In the genomic region with DNA sequence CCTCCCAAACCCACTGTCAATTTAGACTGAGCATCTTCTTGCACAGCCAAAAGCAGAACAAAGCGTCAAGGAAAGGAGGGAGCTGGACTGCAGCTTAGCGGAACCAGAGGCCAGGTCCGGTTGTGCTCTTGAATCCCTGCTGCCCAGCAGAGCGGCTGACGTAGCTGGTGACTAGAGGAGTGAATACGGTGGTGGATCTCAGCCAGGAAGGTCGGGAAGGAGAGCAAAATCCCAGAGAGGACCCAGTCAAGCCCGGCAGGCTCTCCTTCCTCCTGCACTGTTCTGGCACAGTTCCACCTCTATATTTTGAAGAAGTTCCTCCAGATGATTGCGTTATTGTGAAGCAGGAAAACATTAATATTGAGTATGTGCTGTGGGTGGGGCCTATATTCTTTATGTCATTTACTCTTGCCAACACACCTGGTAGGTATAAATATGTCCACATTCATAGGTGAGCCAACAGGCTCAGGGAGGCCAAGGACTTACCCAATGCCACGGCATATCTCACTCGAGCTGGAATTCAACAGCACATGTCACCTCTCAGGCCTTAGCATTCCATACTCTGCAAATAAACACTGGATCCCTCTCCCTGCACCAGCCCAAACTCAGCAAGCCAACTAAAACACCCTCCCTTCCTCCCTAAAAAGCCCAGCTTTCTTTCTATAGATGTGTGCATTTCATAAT, we compare ENCODE assay signal across 13 cellular contexts. TPM values are rescaled to one million over a fixed set of nuclear protein-coding genes. Genes with fewer than 3 reads are reported as not detected.
DNase-seq lines count a peak whose midpoint lies in the region; ATAC-seq, FAIRE-seq and TF ChIP-seq lines count a peak whose summit lies in the region.
"Had no signal": no experiment of that assay in that cellular context is flagged by ENCODE, and none has a peak within 500 bp of the region (broad histone marks: within the 10 kb centered on the region; RNA-seq: fewer than 3 reads in every experiment).

No MANE protein-coding gene starts in this region.

- no peak overlapping the region for H2BK20ac ChIP-seq in H1 (ENCODE audit: low read length)

- TF ChIP-seq POLR2A in H1 (IDR thresholded peaks at IDR 0.05; ENCODE audit: control extremely low read depth in 1 of 2, low read depth in 2 of 2, low read length in 2 of 2): no peak

- no peak overlapping the region for H3K27ac ChIP-seq in H1 (ENCODE audit: low read depth, low read length)

- no peak overlapping the region for H3K14ac ChIP-seq in H1 (ENCODE audit: insufficient read length)

- no peak overlapping the region for H3K23ac ChIP-seq in H1 (ENCODE audit: insufficient read length)

- no peak for TF ChIP-seq CTCF in H1 (IDR thresholded peaks at IDR 0.05; ENCODE audit: control extremely low read depth in 1 of 3, insufficient read depth in 1 of 3, low read depth in 1 of 3, low read length in 3 of 3)

- H3K4me3 ChIP-seq in H1 (ENCODE audit: extremely low read depth in 1 of 4, insufficient read depth in 2 of 4, low read depth in 3 of 4, low read length in 4 of 4): no peak overlapping the region
- H3K4me3 ChIP-seq: MG63 had no signal

- no peak overlapping the region for H3K56ac ChIP-seq in H1 (replicated peaks; ENCODE audit: insufficient read length, low read depth, low read length)

- TF ChIP-seq RAD21 in H1 (IDR thresholded peaks at IDR 0.05 in 1 of 2, conservative IDR thresholded peaks at IDR 0.05 in 1 of 2; ENCODE audit: low read depth in 2 of 2, low read length in 2 of 2): no peak

- no peak overlapping the region for H3K18ac ChIP-seq in H1 (ENCODE audit: extremely low read depth, low read length)

- no peak overlapping the region for H2AK5ac ChIP-seq in H1 (ENCODE audit: low read depth, low read length)

- POLR2A ChIA-PET in H1 (lab: Charles Lee; ENCODE audit: partially characterized antibody): no interaction called here
- POLR2A ChIA-PET in naive thymus-derived CD8-positive, alpha-beta T cell (lab: Charles Lee): no interaction called here

- no peak overlapping the region for H3K4ac ChIP-seq in H1 (replicated peaks; ENCODE audit: insufficient read length, low read depth, low read length)

- H3K4me2 ChIP-seq in H1 (ENCODE audit: insufficient read depth in 1 of 2, low read depth in 2 of 2, low read length in 2 of 2): no peak overlapping the region

- no peak overlapping the region for H2BK12ac ChIP-seq in H1 (ENCODE audit: low read depth, low read length)

- no peak overlapping the region for H4K5ac ChIP-seq in H1 (ENCODE audit: insufficient read length, low read depth, low read length)

- no peaks in the 10 kb centered on the region for H3K36me3 Mint-ChIP-seq in naive thymus-derived CD8-positive, alpha-beta T cell

- no peaks in the 10 kb centered on the region for H3K79me1 ChIP-seq in H1 (ENCODE audit: low read depth, low read length)

- H3K27ac Mint-ChIP-seq in naive thymus-derived CD8-positive, alpha-beta T cell: no peak overlapping the region

- no peak overlapping the region for H3K4me3 Mint-ChIP-seq in naive thymus-derived CD8-positive, alpha-beta T cell

- no peak overlapping the region for H2BK15ac ChIP-seq in H1 (ENCODE audit: low read length)

- no peak for TF ChIP-seq EP300 in H1 (IDR thresholded peaks at IDR 0.05; ENCODE audit: borderline replicate concordance in 1 of 2, low read depth in 2 of 2, low read length in 2 of 2)

- H4K20me1 ChIP-seq in H1 (replicated peaks in 1 of 2; ENCODE audit: control insufficient read depth in 1 of 2, insufficient read depth in 2 of 2, low read length in 2 of 2): no peaks in the 10 kb centered on the region

- H3K4me1 Mint-ChIP-seq in naive thymus-derived CD8-positive, alpha-beta T cell: peaks cover 0 to 14% (median 2%) of the 10 kb centered on the region in 4 donors

- FAIRE-seq in H1 (lab: Jason Lieb, UNC): no peak

- no peak overlapping the region for H2BK5ac ChIP-seq in H1 (ENCODE audit: low read depth, low read length)

- H3K36me3 ChIP-seq in H1 (ENCODE audit: control insufficient read depth in 2 of 4, insufficient read depth in 4 of 4, low read length in 3 of 4): no peaks in the 10 kb centered on the region
- H3K36me3 ChIP-seq: MG63 had no signal

- no peak for ATAC-seq in GM21529 (IDR thresholded peaks at IDR 0.05; ENCODE audit: unreplicated experiment)
- no peak for ATAC-seq in HG02840 (IDR thresholded peaks at IDR 0.05; ENCODE audit: low FRiP score, unreplicated experiment)
- no peak for ATAC-seq in naive thymus-derived CD8-positive, alpha-beta T cell

- H3K4me1 ChIP-seq in H1 (replicated peaks in 1 of 4; ENCODE audit: control insufficient read depth in 3 of 4, insufficient read depth in 4 of 4, low read length in 3 of 4): peaks cover 0 to 7% (median 0%) of the 10 kb centered on the region in 4 experiments; a peak in 2 of 7 replicates

- no peak overlapping the region for H2BK120ac ChIP-seq in H1 (replicated peaks; ENCODE audit: low read depth, low read length)

- H3K27me3 Mint-ChIP-seq in naive thymus-derived CD8-positive, alpha-beta T cell: peaks cover 3 to 12% (median 8%) of the 10 kb centered on the region in 5 donors

- no peaks in the 10 kb centered on the region for H3K23me2 ChIP-seq in H1 (ENCODE audit: low read depth, low read length)

- 78% methylated on average over 11 of the region's 11 CpGs; no CpG with 5 or more reads in 1 of the 2 experiments for WGBS in H1 (ENCODE audit: extremely low coverage in 1 of 2, insufficient coverage in 1 of 2, insufficient read length in 1 of 2, insufficient replicate concordance in 2 of 2, low coverage in 1 of 2, low lambda C conversion rate in 2 of 2, missing lambda C conversion rate in 1 of 2), 2 experiments

- H3K9me3 Mint-ChIP-seq in naive thymus-derived CD8-positive, alpha-beta T cell: no peaks in the 10 kb centered on the region

- CTCF ChIA-PET in H1 (lab: Charles Lee; ENCODE audit: partially characterized antibody): no interaction called here

- no peaks in the 10 kb centered on the region; a peak in 1 of 7 replicates for H3K27me3 ChIP-seq in H1 (replicated peaks in 1 of 4; ENCODE audit: control insufficient read depth in 3 of 4, extremely low read depth in 1 of 4, insufficient read depth in 3 of 4, low read length in 3 of 4)
- H3K27me3 ChIP-seq: MG63 had no signal

- no peaks in the 10 kb centered on the region for H3K79me2 ChIP-seq in H1 (ENCODE audit: control insufficient read depth in 1 of 2, insufficient read depth in 2 of 2, low read length in 2 of 2)

- H4K8ac ChIP-seq in H1 (ENCODE audit: extremely low read depth, insufficient read depth, low read length): no peak overlapping the region

- H3K9me3 ChIP-seq in H1 (ENCODE audit: insufficient read depth in 2 of 2, low read depth in 1 of 2, low read length in 1 of 2): no peaks in the 10 kb centered on the region
- H3K9me3 ChIP-seq: MG63 had no signal

- no peak overlapping the region for H4K91ac ChIP-seq in H1 (replicated peaks; ENCODE audit: insufficient read length, low read length)

- DNase-seq in C1 segment of cervical spinal cord (lab: John Stamatoyannopoulos, UW) (peak in 10 of 14 donors; percentile 9 to 56 (median 26)), NCI-H2196 treated with DMSO at 0.1 percent for 48 hours (lab: John Stamatoyannopoulos, UW; ENCODE audit: unreplicated experiment) (peak; percentile 57), H1 (ENCODE audit: low read depth in 1 of 2, low spot score in 2 of 2) (no peak), mucosa of gallbladder (ENCODE audit: low spot score) (peak; percentile 53), cortex of kidney (lab: John Stamatoyannopoulos, UW) (no peak)
- DNase-seq in naive thymus-derived CD8-positive, alpha-beta T cell: no peak
- DNase-seq: activated CD4-positive, alpha-beta T cell treated with anti-CD3 and anti-CD28 coated beads for 48 hours; mesendoderm; MG63; RPMI8226; stimulated activated naive CD4-positive, alpha-beta T cell had no signal

- no peak overlapping the region for H3K9ac ChIP-seq in H1 (replicated peaks in 1 of 4; ENCODE audit: extremely low read depth in 1 of 4, low read depth in 3 of 4, low read length in 3 of 4)

- 0 out of 2 replicates have a peak overlapping the region, but pooled peaks have one; percentile 78 for H2AFZ ChIP-seq in H1 (ENCODE audit: low read length)

RNA-seq across cellular contexts. Expression of gene ABCB10, which starts 23.6 kb away (rescaled TPM):
- 8.1 and 11.9 TPM in 2 replicates for total RNA-seq in H1 (2021; fragmentation: NEBNext Ultra II Directional; extraction: Animal tissue kit (Norgen Biotek cat#: 25700))
- polyA plus RNA-seq in H1 (2011; rRNA removed): 2.6 and 3.6 TPM in 2 replicates
- 3.5 TPM for polyA plus RNA-seq in H1 (2011; cell fraction: cytosol; rRNA removed)
- polyA plus RNA-seq in H1 (2011; cell fraction: nucleus; rRNA removed): 9.9 TPM
- polyA plus RNA-seq in H1 (2012, experiment 1 of 2): 4.1 to 6.5 TPM (median 5.6 TPM) in 4 replicates
- 0.83 TPM for polyA plus RNA-seq in H1 (2012, experiment 2 of 2)
- polyA plus RNA-seq in H1 (2013, experiment 1 of 2): 6.0 TPM
- 5.6 TPM for polyA plus RNA-seq in H1 (2013, experiment 2 of 2)
- 6.9 and 10.7 TPM in 2 replicates for polyA minus RNA-seq in H1 (2011; rRNA and poly(A)+ RNA removed)
- polyA minus RNA-seq in H1 (2011; cell fraction: cytosol; rRNA and poly(A)+ RNA removed): 4.6 TPM
- polyA minus RNA-seq in H1 (2011; cell fraction: nucleus; rRNA and poly(A)+ RNA removed): 10.9 TPM
- total RNA-seq in mucosa of gallbladder: 14.9 TPM
- 10 to 100 TPM; 16.3 to 20.5 TPM for total RNA-seq in naive thymus-derived CD8-positive, alpha-beta T cell
- polyA plus RNA-seq in naive thymus-derived CD8-positive, alpha-beta T cell: 10 to 100 TPM in 1 of 3 donors, 1 to 10 TPM in 2; 5.1 to 12.8 (median 8.9) TPM

RNA-seq across cellular contexts. Expression of gene TAF5L, which starts 43.8 kb away (rescaled TPM):
- 23.3 and 24.8 TPM in 2 replicates for total RNA-seq in H1 (2021; fragmentation: NEBNext Ultra II Directional; extraction: Animal tissue kit (Norgen Biotek cat#: 25700))
- polyA plus RNA-seq in H1 (2011; rRNA removed): 17.3 and 17.7 TPM in 2 replicates
- polyA plus RNA-seq in H1 (2011; cell fraction: cytosol; rRNA removed): 16.1 TPM
- polyA plus RNA-seq in H1 (2011; cell fraction: nucleus; rRNA removed): 29.6 TPM
- 14.3 to 17.1 TPM (median 15.6 TPM) in 4 replicates for polyA plus RNA-seq in H1 (2012, experiment 1 of 2)
- 6.3 TPM for polyA plus RNA-seq in H1 (2012, experiment 2 of 2)
- 20.3 TPM for polyA plus RNA-seq in H1 (2013, experiment 1 of 2)
- polyA plus RNA-seq in H1 (2013, experiment 2 of 2): 20.5 TPM
- 29.6 and 30.0 TPM in 2 replicates for polyA minus RNA-seq in H1 (2011; rRNA and poly(A)+ RNA removed)
- 10.2 TPM for polyA minus RNA-seq in H1 (2011; cell fraction: cytosol; rRNA and poly(A)+ RNA removed)
- 37.9 TPM for polyA minus RNA-seq in H1 (2011; cell fraction: nucleus; rRNA and poly(A)+ RNA removed)
- total RNA-seq in mucosa of gallbladder: 21.5 TPM
- total RNA-seq in naive thymus-derived CD8-positive, alpha-beta T cell: 10 to 100 TPM; 21.8 to 22.4 TPM
- polyA plus RNA-seq in naive thymus-derived CD8-positive, alpha-beta T cell: 1 to 10 TPM; 4.1 to 4.2 (median 4.2) TPM

RNA-seq across cellular contexts. Expression of gene URB2, which starts 43.9 kb away (rescaled TPM):
- 33.0 and 33.5 TPM in 2 replicates for total RNA-seq in H1 (2021; fragmentation: NEBNext Ultra II Directional; extraction: Animal tissue kit (Norgen Biotek cat#: 25700))
- 13.7 and 14.5 TPM in 2 replicates for polyA plus RNA-seq in H1 (2011; rRNA removed)
- polyA plus RNA-seq in H1 (2011; cell fraction: cytosol; rRNA removed): 15.9 TPM
- 19.3 TPM for polyA plus RNA-seq in H1 (2011; cell fraction: nucleus; rRNA removed)
- polyA plus RNA-seq in H1 (2012, experiment 1 of 2): 14.3 to 18.8 TPM (median 17.7 TPM) in 4 replicates
- polyA plus RNA-seq in H1 (2012, experiment 2 of 2): 8.8 TPM
- polyA plus RNA-seq in H1 (2013, experiment 1 of 2): 13.3 TPM
- 12.3 TPM for polyA plus RNA-seq in H1 (2013, experiment 2 of 2)
- polyA minus RNA-seq in H1 (2011; rRNA and poly(A)+ RNA removed): 65.0 and 74.8 TPM in 2 replicates
- polyA minus RNA-seq in H1 (2011; cell fraction: cytosol; rRNA and poly(A)+ RNA removed): 23.3 TPM
- 41.7 TPM for polyA minus RNA-seq in H1 (2011; cell fraction: nucleus; rRNA and poly(A)+ RNA removed)
- total RNA-seq in mucosa of gallbladder: 4.8 TPM
- 10 to 100 TPM; 11.2 to 13.2 TPM for total RNA-seq in naive thymus-derived CD8-positive, alpha-beta T cell
- 1 to 10 TPM; 5.7 to 8.5 (median 7.1) TPM for polyA plus RNA-seq in naive thymus-derived CD8-positive, alpha-beta T cell

Comparison
In these comparisons a context has a peak if more than half of its experiments do, and no peak if none do; other contexts are left out.
1. DNase-seq: peak in C1 segment of cervical spinal cord (10 of 14), NCI-H2196 treated with DMSO at 0.1 percent for 48 hours (single experiment) and mucosa of gallbladder (single experiment); none in H1 (0 of 2), naive thymus-derived CD8-positive, alpha-beta T cell (0 of 10) and cortex of kidney (single experiment).